ENCODE assay signal across 18 cellular contexts in genomic region chr11:45278721-45279120, GRCh38.
"Had no signal": no experiment of that assay in that cellular context is flagged by ENCODE, and none has a peak within 500 bp of the region (broad histone marks: within the 10 kb centered on the region; RNA-seq: fewer than 3 reads in every experiment).

No MANE protein-coding gene starts in this region.

- H3K4me3 Mint-ChIP-seq: activated CD8-positive, alpha-beta memory T cell treated with anti-CD3 and anti-CD28 coated beads, Interleukin-2, amount 10 ng/mL, durations not matched to agents 7 days and 5 days; activated naive CD8-positive, alpha-beta T cell treated with anti-CD3 and anti-CD28 coated beads for 36 hours; activated T-cell treated with anti-CD3 and anti-CD28 coated beads, Interleukin-2, amount 50 U/mL, for 4 hours; dendritic cell treated with granulocyte-macrophage colony-stimulating factor and Interleukin-4, amounts not matched to agents 40 ng/mL and 50 ng/mL, for 4 days; effector memory CD8-positive, alpha-beta T cell; naive B cell had no signal

- H3K9me3 Mint-ChIP-seq: dendritic cell treated with granulocyte-macrophage colony-stimulating factor and Interleukin-4, amounts not matched to agents 40 ng/mL and 50 ng/mL, for 4 days; effector memory CD8-positive, alpha-beta T cell had no signal

- H3K27ac Mint-ChIP-seq: activated CD8-positive, alpha-beta memory T cell treated with anti-CD3 and anti-CD28 coated beads, Interleukin-2, amount 10 ng/mL, durations not matched to agents 7 days and 5 days; activated naive CD8-positive, alpha-beta T cell treated with anti-CD3 and anti-CD28 coated beads for 36 hours; dendritic cell treated with granulocyte-macrophage colony-stimulating factor and Interleukin-4, amounts not matched to agents 40 ng/mL and 50 ng/mL, for 4 days; effector memory CD8-positive, alpha-beta T cell had no signal

- H3K27ac ChIP-seq: ascending aorta, epithelial cell of prostate, hepatocyte, neutrophil, stomach, vagina had no signal

- DNase-seq: activated CD4-positive, alpha-beta T cell treated with anti-CD3 and anti-CD28 coated beads for 1 hour; activated CD4-positive, alpha-beta T cell treated with anti-CD3 and anti-CD28 coated beads, Interleukin-2, amount 50 U/mL, for 48 hours; activated CD8-positive, alpha-beta memory T cell treated with anti-CD3 and anti-CD28 coated beads, Interleukin-2, amount 10 ng/mL, durations not matched to agents 7 days and 5 days; activated effector memory CD4-positive, alpha-beta T cell treated with anti-CD3 and anti-CD28 coated beads, Interleukin-2, amount 50 U/mL, for 16 hours; activated naive CD8-positive, alpha-beta T cell treated with anti-CD3 and anti-CD28 coated beads for 36 hours; activated T-cell treated with anti-CD3 and anti-CD28 coated beads, Interleukin-2, amount 50 U/mL, for 4 hours; effector memory CD8-positive, alpha-beta T cell; midbrain; naive B cell; small intestine; stomach; T1000 had no signal

- H3K4me1 Mint-ChIP-seq: activated CD8-positive, alpha-beta memory T cell treated with anti-CD3 and anti-CD28 coated beads, Interleukin-2, amount 10 ng/mL, durations not matched to agents 7 days and 5 days; activated naive CD8-positive, alpha-beta T cell treated with anti-CD3 and anti-CD28 coated beads for 36 hours; naive B cell had no signal

- H3K36me3 Mint-ChIP-seq: activated naive CD8-positive, alpha-beta T cell treated with anti-CD3 and anti-CD28 coated beads for 36 hours had no signal

- ATAC-seq: activated CD8-positive, alpha-beta memory T cell treated with anti-CD3 and anti-CD28 coated beads, Interleukin-2, amount 10 ng/mL, durations not matched to agents 7 days and 5 days; activated T-cell treated with anti-CD3 and anti-CD28 coated beads, Interleukin-2, amount 50 U/mL, for 4 hours; effector memory CD8-positive, alpha-beta T cell had no signal
